Comparison of ENCODE assay signal across 8 cellular contexts in genomic region chr16:65745-66144, GRCh38. TPM values are rescaled to one million over a fixed set of nuclear protein-coding genes. Genes with fewer than 3 reads are reported as not detected.
DNase-seq lines count a peak whose midpoint lies in the region; ATAC-seq and TF ChIP-seq lines count a peak whose summit lies in the region.

No MANE protein-coding gene starts in this region.

- H3K9me3 ChIP-seq in MG63 (no peaks in the 10 kb centered on the region), SJCRH30 (replicated peaks) (no peaks in the 10 kb centered on the region), osteoblast (ENCODE audit: low read depth, low read length) (no peaks in the 10 kb centered on the region), thyroid gland (no peaks in the 10 kb centered on the region)

- 19 to 61% methylated on average over 5 to 16 of the region's 17 CpGs for WGBS in thyroid gland, 2 donors

- peaks cover 73% of the 10 kb centered on the region for H3K79me2 ChIP-seq in osteoblast (ENCODE audit: insufficient read depth, low read length)

- DNase-seq in GM06990 (ENCODE audit: extremely low read depth, insufficient read length) (peak; percentile 78), MG63 (peak; percentile 76), SJCRH30 (peak; percentile 79 to 86), foreskin keratinocyte (peak in 1 of 2 donors; percentile 40), osteoblast (ENCODE audit: insufficient read length, low spot score, missing footprints) (peak; percentile 100), thyroid gland (peak; percentile 84 to 88)
- DNase-seq in activated effector memory CD4-positive, alpha-beta T cell treated with Interleukin-2 at 50 U/mL for 16 hours: peak; percentile 70

- no peak for TF ChIP-seq POLR2A in thyroid gland (IDR thresholded peaks at IDR 0.05)

- H3K36me3 ChIP-seq in GM06990 (ENCODE audit: control insufficient read depth, insufficient read depth, low read length) (no peaks in the 10 kb centered on the region), MG63 (peaks cover 22% of the 10 kb centered on the region), SJCRH30 (no peaks in the 10 kb centered on the region; the same call in none of the 2 replicates), osteoblast (ENCODE audit: insufficient read depth, low read length) (peaks cover 32% of the 10 kb centered on the region), thyroid gland (peaks cover 14 to 21% of the 10 kb centered on the region in 2 donors)

- no peak overlapping the region for H3K4me3 ChIP-seq in GM06990 (replicated peaks; ENCODE audit: low read depth, low read length)
- H3K4me3 ChIP-seq in MG63: no peak overlapping the region
- H3K4me3 ChIP-seq in SJCRH30: no peak overlapping the region
- H3K4me3 ChIP-seq in osteoblast (ENCODE audit: insufficient read depth, low read length): no peak overlapping the region
- H3K4me3 ChIP-seq in thyroid gland (replicated peaks in 1 of 3): no peak overlapping the region

- H3K27me3 ChIP-seq in GM06990 (replicated peaks; ENCODE audit: control insufficient read depth, insufficient read depth, low read length): no peaks in the 10 kb centered on the region; the same call in 1 of the 2 replicates
- no peaks in the 10 kb centered on the region for H3K27me3 ChIP-seq in MG63
- H3K27me3 ChIP-seq in SJCRH30: no peaks in the 10 kb centered on the region
- H3K27me3 ChIP-seq in foreskin keratinocyte: no peaks in the 10 kb centered on the region
- no peaks in the 10 kb centered on the region for H3K27me3 ChIP-seq in osteoblast (ENCODE audit: insufficient read depth, low read length)
- H3K27me3 ChIP-seq in thyroid gland: no peaks in the 10 kb centered on the region

- ATAC-seq in foreskin keratinocyte (peak; percentile 64), HG03095 (IDR thresholded peaks at IDR 0.05; ENCODE audit: unreplicated experiment) (no peak)

- H4K20me1 ChIP-seq in osteoblast (ENCODE audit: insufficient read depth, low read length): peaks cover 71% of the 10 kb centered on the region

- intact Hi-C loops in thyroid gland (cut with DNase I): no loop called here

- TF ChIP-seq CTCF in GM06990 (IDR thresholded peaks at IDR 0.05; ENCODE audit: insufficient read depth, low read length, poor library complexity, severe bottlenecking) (peak; percentile 98), foreskin keratinocyte (conservative IDR thresholded peaks at IDR 0.05) (peak; percentile 98), osteoblast (IDR thresholded peaks at IDR 0.05; ENCODE audit: extremely low read depth, low read depth, low read length) (peak; percentile 92), thyroid gland (IDR thresholded peaks at IDR 0.05) (peak; percentile 81 to 99 (median 96))

- no peak overlapping the region for H2AFZ ChIP-seq in osteoblast (ENCODE audit: low read length)

- H3K27ac ChIP-seq in SJCRH30 (no peak overlapping the region), foreskin keratinocyte (no peak overlapping the region), osteoblast (ENCODE audit: low read depth, low read length) (no peak overlapping the region), thyroid gland (no peak overlapping the region)

- H3K4me1 ChIP-seq in SJCRH30: peaks cover 23% of the 10 kb centered on the region
- no peaks in the 10 kb centered on the region for H3K4me1 ChIP-seq in foreskin keratinocyte
- H3K4me1 ChIP-seq in osteoblast (ENCODE audit: insufficient read depth, low read length): peaks cover 13% of the 10 kb centered on the region
- peaks cover 22 to 45% of the 10 kb centered on the region in 2 donors for H3K4me1 ChIP-seq in thyroid gland

- H3K4me2 ChIP-seq in osteoblast (ENCODE audit: insufficient read depth, low read length): no peak overlapping the region

RNA-seq across cellular contexts. Expression of gene RHBDF1, which starts 6.7 kb away (rescaled TPM):
- 4.2 and 12.0 TPM in 2 replicates for total RNA-seq in MG63 (2014; rRNA removed; shearing (Covaris generic); ENCODE audit: low replicate concordance)
- 24.1 and 25.3 TPM in 2 replicates for total RNA-seq in SJCRH30 (2014; rRNA removed; shearing (Covaris generic))
- 20.3 and 27.5 TPM in 2 replicates for total RNA-seq in foreskin keratinocyte
- polyA plus RNA-seq in foreskin keratinocyte: 27.0 and 32.0 TPM in 2 replicates
- 32.2 and 39.5 TPM in 2 replicates for total RNA-seq in osteoblast
- total RNA-seq in thyroid gland: 10 to 100 TPM; 20.4 to 35.4 (median 28.4) TPM

RNA-seq across cellular contexts. Expression of gene SNRNP25, which starts 12.1 kb away (rescaled TPM):
- total RNA-seq in MG63 (2014; rRNA removed; shearing (Covaris generic); ENCODE audit: low replicate concordance): 33.1 and 87.8 TPM in 2 replicates
- 60.7 and 63.4 TPM in 2 replicates for total RNA-seq in SJCRH30 (2014; rRNA removed; shearing (Covaris generic))
- 46.4 and 67.2 TPM in 2 replicates for total RNA-seq in foreskin keratinocyte
- 70.7 and 98.1 TPM in 2 replicates for polyA plus RNA-seq in foreskin keratinocyte
- total RNA-seq in osteoblast: 9.4 and 14.5 TPM in 2 replicates
- total RNA-seq in thyroid gland: 10 to 100 TPM; 16.1 to 53.6 (median 34.8) TPM

RNA-seq across cellular contexts. Expression of gene MPG, which starts 12.3 kb away (rescaled TPM):
- 126 and 258 TPM in 2 replicates for total RNA-seq in MG63 (2014; rRNA removed; shearing (Covaris generic); ENCODE audit: low replicate concordance)
- 37.8 and 47.2 TPM in 2 replicates for total RNA-seq in SJCRH30 (2014; rRNA removed; shearing (Covaris generic))
- total RNA-seq in foreskin keratinocyte (64.5 and 77.7 TPM in 2 replicates), osteoblast (180 and 189 TPM in 2 replicates), thyroid gland (100 to 1,000 TPM in 2 of 4 donors, 10 to 100 TPM in 2; 75.8 to 150 (median 104) TPM)
- 76.2 and 105 TPM in 2 replicates for polyA plus RNA-seq in foreskin keratinocyte

RNA-seq across cellular contexts. Expression of gene POLR3K, which starts 12.3 kb away (rescaled TPM):
- total RNA-seq in MG63 (2014; rRNA removed; shearing (Covaris generic); ENCODE audit: low replicate concordance): 16.4 and 25.5 TPM in 2 replicates
- 20.9 and 24.3 TPM in 2 replicates for total RNA-seq in SJCRH30 (2014; rRNA removed; shearing (Covaris generic))
- total RNA-seq in foreskin keratinocyte (10.7 and 16.2 TPM in 2 replicates), osteoblast (1.4 and 2.1 TPM in 2 replicates), thyroid gland (1 to 10 TPM; 3.5 to 6.7 (median 4.6) TPM)
- polyA plus RNA-seq in foreskin keratinocyte: 30.2 and 35.2 TPM in 2 replicates
